In the genomic region with DNA sequence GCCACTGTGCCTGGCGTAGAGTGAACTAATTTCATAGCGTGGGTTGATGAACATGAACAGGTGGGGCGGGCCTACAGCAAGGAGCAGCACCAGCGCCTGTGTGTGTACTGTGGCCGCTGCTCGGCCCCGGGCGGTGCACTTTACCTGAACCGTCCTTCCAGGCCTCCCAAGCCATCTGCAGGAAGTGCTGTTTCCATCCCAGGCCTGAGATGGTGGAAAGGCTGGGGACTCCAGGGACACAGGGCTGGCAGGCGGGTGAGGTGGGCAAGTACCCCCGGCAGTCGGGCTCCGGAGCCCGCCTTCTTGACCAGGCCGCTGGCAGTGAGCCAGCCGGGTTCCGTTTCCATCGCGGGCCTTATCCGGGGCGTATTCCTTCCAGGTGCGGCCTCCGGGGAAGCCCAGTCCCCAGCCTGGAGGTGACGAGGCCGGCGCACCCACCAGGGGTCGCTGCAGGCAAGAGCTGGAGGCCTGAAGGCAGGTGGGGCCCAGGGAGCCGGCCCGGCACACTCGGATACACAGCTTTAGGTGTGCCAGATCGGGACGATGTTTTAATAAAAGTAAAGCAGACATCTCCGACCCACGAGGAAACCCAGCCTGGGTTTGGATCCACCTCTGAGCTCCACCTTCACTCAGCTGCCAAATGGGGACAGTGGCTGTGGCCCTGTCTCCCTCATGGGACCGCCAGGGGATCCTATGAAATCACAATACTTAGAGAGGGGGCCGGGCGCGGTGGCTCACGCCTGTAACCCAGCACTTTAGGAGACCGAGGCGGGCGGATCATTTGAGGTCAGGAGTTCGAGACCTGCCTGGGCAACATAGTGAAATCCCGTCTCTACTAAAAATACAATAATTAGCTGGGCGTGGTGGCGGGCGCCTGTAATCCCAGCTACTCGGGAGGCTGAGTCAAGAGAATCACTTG, we compare ENCODE assay signal across 8 cellular contexts. TPM values are rescaled to one million over a fixed set of nuclear protein-coding genes. Genes with fewer than 3 reads are reported as not detected.
DNase-seq lines count a peak whose midpoint lies in the region; ATAC-seq and TF ChIP-seq lines count a peak whose summit lies in the region.

No MANE protein-coding gene starts in this region.

- no peaks in the 10 kb centered on the region for H3K27me3 ChIP-seq in mucosa of rectum (ENCODE audit: control insufficient read depth in 2 of 2, insufficient read depth in 2 of 2, low read length in 2 of 2)

- peak overlapping the region; percentile 24 to 27 for H3K9ac ChIP-seq in mucosa of rectum (ENCODE audit: low read depth in 1 of 2, low read length in 2 of 2)

- peak; percentile 93 for TF ChIP-seq CTCF in GM12875 (IDR thresholded peaks at IDR 0.05; ENCODE audit: borderline replicate concordance, insufficient read depth, low read depth, low read length)

- peaks cover 6% of the 10 kb centered on the region for H3K9me3 Mint-ChIP-seq in activated CD4-positive, alpha-beta T cell treated with anti-CD3 and anti-CD28 coated beads, Interleukin-2, amount 10 ng/mL, durations not matched to agents 7 days and 5 days

- DNase-seq in NCI-H226 (peak; percentile 26), dermis blood vessel endothelial cell (peak; percentile 76)
- peak; percentile 79 for DNase-seq in activated CD4-positive, alpha-beta T cell treated with anti-CD3 and anti-CD28 coated beads, Interleukin-2, amount 10 ng/mL, durations not matched to agents 7 days and 5 days
- DNase-seq in stimulated activated CD8-positive, alpha-beta memory T cell treated with anti-CD3 and anti-CD28 coated beads, Interleukin-7, amount 100 ng/mL, for 48 hours (ENCODE audit: extremely low read depth in 1 of 2, low read depth in 1 of 2) = peak; percentile 53 to 68

- no peak overlapping the region for H3K4me3 ChIP-seq in GM12875 (ENCODE audit: low read depth, low read length)
- peak overlapping the region in 1 of 2 donors; percentile 41 for H3K4me3 ChIP-seq in mucosa of rectum (ENCODE audit: low read length in 2 of 2)

- CTCF ChIA-PET in activated CD4-positive, alpha-beta T cell treated with anti-CD3 and anti-CD28 coated beads, Interleukin-2, amount 10 ng/mL, durations not matched to agents 7 days and 5 days (lab: Charles Lee) = interaction anchor here (0.5 to 3.2 kb wide), 14 partner anchors 9 to 1348 kb away, joined by 3 to 12 read pairs (median 4); a partner anchor contains a TSS

- peaks cover 7% of the 10 kb centered on the region for H3K4me1 Mint-ChIP-seq in activated CD4-positive, alpha-beta T cell treated with anti-CD3 and anti-CD28 coated beads, Interleukin-2, amount 10 ng/mL, durations not matched to agents 7 days and 5 days

- peaks cover 15% of the 10 kb centered on the region for H3K27me3 Mint-ChIP-seq in activated CD4-positive, alpha-beta T cell treated with anti-CD3 and anti-CD28 coated beads, Interleukin-2, amount 10 ng/mL, durations not matched to agents 7 days and 5 days

- no peaks in the 10 kb centered on the region for H3K36me3 ChIP-seq in mucosa of rectum (ENCODE audit: control insufficient read depth in 2 of 2, insufficient read depth in 2 of 2, low read length in 2 of 2)

- H3K9me3 ChIP-seq in mucosa of rectum (ENCODE audit: control insufficient read depth in 2 of 2, low read length in 2 of 2) = no peaks in the 10 kb centered on the region

- peaks cover 0 to 2% of the 10 kb centered on the region in 2 donors for H3K4me1 ChIP-seq in mucosa of rectum (ENCODE audit: control insufficient read depth in 2 of 2, insufficient read depth in 2 of 2, low read length in 2 of 2)

- H3K27ac Mint-ChIP-seq in activated CD4-positive, alpha-beta T cell treated with anti-CD3 and anti-CD28 coated beads, Interleukin-2, amount 10 ng/mL, durations not matched to agents 7 days and 5 days = no peak overlapping the region

- POLR2A ChIA-PET in activated CD4-positive, alpha-beta T cell treated with anti-CD3 and anti-CD28 coated beads, Interleukin-2, amount 10 ng/mL, durations not matched to agents 7 days and 5 days (lab: Charles Lee) = no interaction called here

- H3K27ac ChIP-seq in mucosa of rectum (ENCODE audit: low read depth in 2 of 2, low read length in 2 of 2) = no peak overlapping the region

- H3K4me3 Mint-ChIP-seq in activated CD4-positive, alpha-beta T cell treated with anti-CD3 and anti-CD28 coated beads, Interleukin-2, amount 10 ng/mL, durations not matched to agents 7 days and 5 days = no peak overlapping the region

- no peaks in the 10 kb centered on the region for H3K36me3 Mint-ChIP-seq in activated CD4-positive, alpha-beta T cell treated with anti-CD3 and anti-CD28 coated beads, Interleukin-2, amount 10 ng/mL, durations not matched to agents 7 days and 5 days (ENCODE audit: low read depth)

- ATAC-seq in HG02623 (IDR thresholded peaks at IDR 0.05; ENCODE audit: unreplicated experiment) (peak; percentile 47), GM18517 (IDR thresholded peaks at IDR 0.05; ENCODE audit: unreplicated experiment) (no peak)

RNA-seq across cellular contexts. Expression of a gene that starts 22.7 kb away (rescaled TPM):
- 100 to 1,000 TPM; 127 to 136 TPM for total RNA-seq in activated CD4-positive, alpha-beta T cell treated with anti-CD3 and anti-CD28 coated beads, Interleukin-2, amount 10 ng/mL, durations not matched to agents 7 days and 5 days
- 472 and 738 TPM in 2 replicates for total RNA-seq in dermis blood vessel endothelial cell

Comparison
In these comparisons a context has a peak if more than half of its experiments do, and no peak if none do; other contexts are left out.
1. DNase-seq: peak in every context shown above with its lines; median percentile 79 in activated CD4-positive, alpha-beta T cell treated with anti-CD3 and anti-CD28 coated beads, Interleukin-2, amount 10 ng/mL, durations not matched to agents 7 days and 5 days; 76 in dermis blood vessel endothelial cell; 60 in stimulated activated CD8-positive, alpha-beta memory T cell treated with anti-CD3 and anti-CD28 coated beads, Interleukin-7, amount 100 ng/mL, for 48 hours; 26 in NCI-H226.